29 cellular contexts compared by ENCODE assay signal in genomic region chr5:102010644-102011043, GRCh38.
"Had no signal": no experiment of that assay in that cellular context is flagged by ENCODE, and none has a peak within 500 bp of the region (broad histone marks: within the 10 kb centered on the region; RNA-seq: fewer than 3 reads in every experiment).

No MANE protein-coding gene starts in this region.

- H3K27me3 Mint-ChIP-seq: stimulated activated memory B cell treated with anti-CD40 and anti-IgM and Interleukin-4, amounts not matched to agents 10 μg/mL and 1 μg/mL and 100 μg/mL, for 72 hours; stimulated activated naive B cell treated with anti-CD40 and anti-IgM and Interleukin-4, amounts not matched to agents 10 μg/mL and 1 μg/mL and 100 μg/mL, for 72 hours; stimulated activated naive CD8-positive, alpha-beta T cell treated with anti-CD3 and anti-CD28 coated beads, Interleukin-15, amount 100 ng/mL, for 72 hours; stimulated activated naive CD8-positive, alpha-beta T cell treated with anti-CD3 and anti-CD28 coated beads, Interleukin-15, Interleukin-2, amounts not matched to agents 100 ng/mL and 50 ng/mL, for 24 hours; type B pancreatic cell had no signal

- H3K36me3 Mint-ChIP-seq: stimulated activated effector memory CD8-positive, alpha-beta T cell treated with anti-CD3 and anti-CD28 coated beads, Interleukin-12 subunit alpha, Interleukin-12 subunit beta, amount 100 ng/mL, for 72 hours; stimulated activated memory B cell treated with anti-CD40 and anti-IgM and Interleukin-4, amounts not matched to agents 10 μg/mL and 1 μg/mL and 100 μg/mL, for 72 hours; stimulated activated naive B cell treated with anti-CD40 and anti-IgM and Interleukin-4, amounts not matched to agents 10 μg/mL and 1 μg/mL and 100 μg/mL, for 72 hours; type B pancreatic cell had no signal

- H3K4me3 ChIP-seq: stomach, suprapubic skin, testis, thoracic aorta, thyroid gland, tibial artery, tibial nerve, transverse colon, upper lobe of left lung, upper lobe of right lung, uterus, vagina had no signal

- H3K9me3 Mint-ChIP-seq: stimulated activated memory B cell treated with anti-CD40 and anti-IgM and Interleukin-4, amounts not matched to agents 10 μg/mL and 1 μg/mL and 100 μg/mL, for 72 hours; stimulated activated naive B cell treated with anti-CD40 and anti-IgM and Interleukin-4, amounts not matched to agents 10 μg/mL and 1 μg/mL and 100 μg/mL, for 72 hours; stimulated activated naive CD8-positive, alpha-beta T cell treated with anti-CD3 and anti-CD28 coated beads, Interleukin-15, amount 100 ng/mL, for 72 hours; stimulated activated naive CD8-positive, alpha-beta T cell treated with anti-CD3 and anti-CD28 coated beads, Interleukin-15, Interleukin-2, amounts not matched to agents 100 ng/mL and 50 ng/mL, for 24 hours; type B pancreatic cell had no signal

- H3K36me3 ChIP-seq: stomach, suprapubic skin, thoracic aorta, thyroid gland, tibial artery, tibial nerve, transverse colon, upper lobe of left lung, upper lobe of right lung, uterus, vagina had no signal

- H3K9me3 ChIP-seq: stomach, suprapubic skin, testis, thoracic aorta, thyroid gland, tibial artery, tibial nerve, transverse colon, upper lobe of left lung, upper lobe of right lung, uterus, vagina had no signal

- H3K4me1 Mint-ChIP-seq: stimulated activated effector memory CD8-positive, alpha-beta T cell treated with anti-CD3 and anti-CD28 coated beads, Interleukin-12 subunit alpha, Interleukin-12 subunit beta, amount 100 ng/mL, for 72 hours; stimulated activated memory B cell treated with anti-CD40 and anti-IgM and Interleukin-4, amounts not matched to agents 10 μg/mL and 1 μg/mL and 100 μg/mL, for 72 hours; stimulated activated naive B cell treated with anti-CD40 and anti-IgM and Interleukin-4, amounts not matched to agents 10 μg/mL and 1 μg/mL and 100 μg/mL, for 72 hours; stimulated activated naive CD8-positive, alpha-beta T cell treated with anti-CD3 and anti-CD28 coated beads, Interleukin-15, amount 100 ng/mL, for 72 hours had no signal

- ATAC-seq: stimulated activated effector memory CD8-positive, alpha-beta T cell treated with anti-CD3 and anti-CD28 coated beads, Interleukin-12 subunit alpha, Interleukin-12 subunit beta, amount 100 ng/mL, for 72 hours; stimulated activated memory B cell treated with anti-CD40 and anti-IgM and Interleukin-4, amounts not matched to agents 10 μg/mL and 1 μg/mL and 100 μg/mL, for 72 hours; stimulated activated naive B cell treated with anti-CD40 and anti-IgM and Interleukin-4, amounts not matched to agents 10 μg/mL and 1 μg/mL and 100 μg/mL, for 72 hours; stimulated activated naive CD8-positive, alpha-beta T cell treated with anti-CD3 and anti-CD28 coated beads, Interleukin-15, amount 100 ng/mL, for 72 hours; stimulated activated naive CD8-positive, alpha-beta T cell treated with anti-CD3 and anti-CD28 coated beads, Interleukin-15, Interleukin-2, amounts not matched to agents 100 U/mL and 50 U/mL, for 24 hours; upper lobe of right lung had no signal

- H3K4me3 Mint-ChIP-seq: stimulated activated effector memory CD8-positive, alpha-beta T cell treated with anti-CD3 and anti-CD28 coated beads, Interleukin-12 subunit alpha, Interleukin-12 subunit beta, amount 100 ng/mL, for 72 hours; stimulated activated memory B cell treated with anti-CD40 and anti-IgM and Interleukin-4, amounts not matched to agents 10 μg/mL and 1 μg/mL and 100 μg/mL, for 72 hours; stimulated activated naive B cell treated with anti-CD40 and anti-IgM and Interleukin-4, amounts not matched to agents 10 μg/mL and 1 μg/mL and 100 μg/mL, for 72 hours; stimulated activated naive CD8-positive, alpha-beta T cell treated with anti-CD3 and anti-CD28 coated beads, Interleukin-15, amount 100 ng/mL, for 72 hours; stimulated activated naive CD8-positive, alpha-beta T cell treated with anti-CD3 and anti-CD28 coated beads, Interleukin-15, Interleukin-2, amounts not matched to agents 100 ng/mL and 50 ng/mL, for 24 hours; type B pancreatic cell had no signal

- H3K27ac Mint-ChIP-seq: stimulated activated effector memory CD8-positive, alpha-beta T cell treated with anti-CD3 and anti-CD28 coated beads, Interleukin-12 subunit alpha, Interleukin-12 subunit beta, amount 100 ng/mL, for 72 hours; stimulated activated memory B cell treated with anti-CD40 and anti-IgM and Interleukin-4, amounts not matched to agents 10 μg/mL and 1 μg/mL and 100 μg/mL, for 72 hours; stimulated activated naive B cell treated with anti-CD40 and anti-IgM and Interleukin-4, amounts not matched to agents 10 μg/mL and 1 μg/mL and 100 μg/mL, for 72 hours; stimulated activated naive CD8-positive, alpha-beta T cell treated with anti-CD3 and anti-CD28 coated beads, Interleukin-15, amount 100 ng/mL, for 72 hours; stimulated activated naive CD8-positive, alpha-beta T cell treated with anti-CD3 and anti-CD28 coated beads, Interleukin-15, Interleukin-2, amounts not matched to agents 100 ng/mL and 50 ng/mL, for 24 hours; type B pancreatic cell had no signal

- H3K27me3 ChIP-seq: stomach, suprapubic skin, testis, thyroid gland, tibial artery, tibial nerve, transverse colon, upper lobe of left lung, upper lobe of right lung, uterus, vagina had no signal

- H3K27ac ChIP-seq: stomach, suprapubic skin, testis, thoracic aorta, thyroid gland, tibial artery, tibial nerve, transverse colon, upper lobe of left lung, upper lobe of right lung, uterus, vagina had no signal

- FAIRE-seq: urothelium cell line had no signal

- H3K4me1 ChIP-seq: stomach, suprapubic skin, testis, thyroid gland, tibial artery, tibial nerve, transverse colon, upper lobe of left lung, upper lobe of right lung, uterus, vagina had no signal

- DNase-seq: stimulated activated CD4-positive, alpha-beta T cell treated with anti-CD3 and anti-CD28 coated beads, Interleukin-2, amount 100 ng/mL, for 48 hours; stimulated activated CD4-positive, alpha-beta T cell treated with anti-CD3 and anti-CD28 coated beads, Interleukin-4, amount 100 ng/mL, for 1 hour; stimulated activated CD4-positive, alpha-beta T cell treated with anti-CD3 and anti-CD28 coated beads, Interleukin-4, amount 100 ng/mL, for 24 hours; stimulated activated CD4-positive, alpha-beta T cell treated with anti-CD3 and anti-CD28 coated beads, Interleukin-4, amount 100 ng/mL, for 4 hours; stimulated activated CD8-positive, alpha-beta memory T cell treated with anti-CD3 and anti-CD28 coated beads, Interleukin-4, amount 100 ng/mL, for 48 hours; stimulated activated naive B cell treated with anti-CD40 and anti-IgM and Interleukin-4, amounts not matched to agents 10 μg/mL and 1 μg/mL and 100 μg/mL, for 72 hours; stimulated activated naive CD4-positive, alpha-beta T cell; stimulated activated naive CD4-positive, alpha-beta T cell treated with Interleukin-2 at 50 U/mL for 16 hours; stimulated activated naive CD8-positive, alpha-beta T cell treated with anti-CD3 and anti-CD28 coated beads, Interleukin-15, amount 100 ng/mL, for 72 hours; stimulated activated naive CD8-positive, alpha-beta T cell treated with anti-CD3 and anti-CD28 coated beads, Interleukin-15, Interleukin-2, amounts not matched to agents 100 U/mL and 50 U/mL, for 24 hours; stomach; substantia nigra; testis; thyroid gland; tibial artery; transverse colon; trophoblast cell; upper lobe of left lung; upper lobe of right lung; uterus had no signal
